In genomic region chr12:124131671-124132058, GRCh38 we compare ENCODE assay signal across 1 cellular context.
TF ChIP-seq lines count a peak whose summit lies in the region.

No MANE protein-coding gene starts in this region.

TF ChIP-seq in HepG2, 621 proteins besides CTCF, POLR2A, EP300 and RAD21 (continued from another document):
- TF ChIP-seq UBTF (CRISPR knock-in tag; IDR thresholded peaks at IDR 0.05) (no peak), PRDM15 (CRISPR knock-in tag; IDR thresholded peaks at IDR 0.05) (no peak), NCOA2 (CRISPR knock-in tag; IDR thresholded peaks at IDR 0.05) (no peak), CENPT (CRISPR knock-in tag; IDR thresholded peaks at IDR 0.05; ENCODE audit: low read depth) (no peak), ZIK1 (CRISPR knock-in tag; IDR thresholded peaks at IDR 0.05; ENCODE audit: borderline replicate concordance, low read depth) (no peak)
- TF ChIP-seq, protein P1, sequence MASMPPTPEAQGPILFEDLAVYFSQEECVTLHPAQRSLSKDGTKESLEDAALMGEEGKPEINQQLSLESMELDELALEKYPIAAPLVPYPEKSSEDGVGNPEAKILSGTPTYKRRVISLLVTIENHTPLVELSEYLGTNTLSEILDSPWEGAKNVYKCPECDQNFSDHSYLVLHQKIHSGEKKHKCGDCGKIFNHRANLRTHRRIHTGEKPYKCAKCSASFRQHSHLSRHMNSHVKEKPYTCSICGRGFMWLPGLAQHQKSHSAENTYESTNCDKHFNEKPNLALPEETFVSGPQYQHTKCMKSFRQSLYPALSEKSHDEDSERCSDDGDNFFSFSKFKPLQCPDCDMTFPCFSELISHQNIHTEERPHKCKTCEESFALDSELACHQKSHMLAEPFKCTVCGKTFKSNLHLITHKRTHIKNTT (CRISPR knock-in tag; IDR thresholded peaks at IDR 0.05), result no peak
